ENCODE assay signal across 21 cellular contexts in genomic region chr20:9031951-9032350, GRCh38. TPM values are rescaled to one million over a fixed set of nuclear protein-coding genes. Genes with fewer than 3 reads are reported as not detected.
A peak's percentile ranks its signal among the peaks of the same experiment; 100 is the strongest.
DNase-seq lines count a peak whose midpoint lies in the region; ATAC-seq lines count a peak whose summit lies in the region.
"Had no signal": no experiment of that assay in that cellular context is flagged by ENCODE, and none has a peak within 500 bp of the region (broad histone marks: within the 10 kb centered on the region; RNA-seq: fewer than 3 reads in every experiment).

No MANE protein-coding gene starts in this region.

- no peaks in the 10 kb centered on the region for H3K27me3 ChIP-seq in adipocyte (replicated peaks; ENCODE audit: control insufficient read depth, insufficient read depth, low read length)
- H3K27me3 ChIP-seq: BLaER1 had no signal

- H3K36me3 ChIP-seq in adipocyte (ENCODE audit: control insufficient read depth, insufficient read depth, low read length, severe bottlenecking), result no peaks in the 10 kb centered on the region
- H3K36me3 ChIP-seq: BLaER1 had no signal

- intact Hi-C loops in left colon (cut with DNase I, micrococcal nuclease), result no loop called here

- H3K9me3 ChIP-seq in adipocyte (ENCODE audit: control insufficient read depth, low read length), result no peaks in the 10 kb centered on the region
- H3K9me3 ChIP-seq: BLaER1 had no signal

- no peak overlapping the region for H3K4me3 ChIP-seq in adipocyte (ENCODE audit: low read length)
- H3K4me3 ChIP-seq: BLaER1, GM23338 had no signal

- ATAC-seq in HG03280 (IDR thresholded peaks at IDR 0.05; ENCODE audit: unreplicated experiment) (no peak), left colon (no peak)
- ATAC-seq: GM23338, SK-N-SH treated with all-trans-retinoic acid at 6 μM for 48 hours had no signal

- peak; percentile 15 for DNase-seq in AG08396 (ENCODE audit: low spot score)
- peak; percentile 74 for DNase-seq in adipocyte (ENCODE audit: low read depth)
- DNase-seq in fibroblast of gingiva (ENCODE audit: low read depth), result peak; percentile 67
- DNase-seq in iris pigment epithelial cell (ENCODE audit: low read depth), result peak; percentile 42
- no peak for DNase-seq in SW 1271 (lab: John Stamatoyannopoulos, UW)
- DNase-seq in activated CD8-positive, alpha-beta memory T cell treated with anti-CD3 and anti-CD28 coated beads, Interleukin-2, amount 50 U/mL, for 4 hours, result no peak
- DNase-seq in left colon, result no peak
- DNase-seq: CD4-positive, alpha-beta memory T cell; DMS153; GF-D8; NCI-H1048; NCI-H1436 treated with DMSO at 0.1 percent for 48 hours; NCI-H2029; NCI-H345; NCI-H524 treated with DMSO at 0.1 percent for 48 hours; RPMI8226; SHP77 treated with DMSO at 0.1 percent for 48 hours had no signal

- H3K4me1 ChIP-seq in adipocyte (ENCODE audit: control insufficient read depth, insufficient read depth, low read length), result peaks cover 15% of the 10 kb centered on the region
- H3K4me1 ChIP-seq: BLaER1 had no signal

- no peak overlapping the region for H3K9ac ChIP-seq in adipocyte (ENCODE audit: low read length)
- H3K9ac ChIP-seq: BLaER1 had no signal

RNA-seq across cellular contexts. Expression of gene PLCB4, which starts 36.9 kb away (rescaled TPM):
- total RNA-seq in left colon, result 10 to 100 TPM; 45.3 to 58.2 TPM
- total RNA-seq: CD4-positive, alpha-beta memory T cell had no signal

Comparison
In these comparisons a context has a peak if more than half of its experiments do, and no peak if none do; other contexts are left out.
1. DNase-seq: peak in AG08396 (single experiment), adipocyte (single experiment), fibroblast of gingiva (single experiment) and iris pigment epithelial cell (single experiment); none in SW 1271 (0 of 2), activated CD8-positive, alpha-beta memory T cell treated with anti-CD3 and anti-CD28 coated beads, Interleukin-2, amount 50 U/mL, for 4 hours (single experiment) and left colon (0 of 2).